8 cellular contexts compared by ENCODE assay signal in the genomic region with DNA sequence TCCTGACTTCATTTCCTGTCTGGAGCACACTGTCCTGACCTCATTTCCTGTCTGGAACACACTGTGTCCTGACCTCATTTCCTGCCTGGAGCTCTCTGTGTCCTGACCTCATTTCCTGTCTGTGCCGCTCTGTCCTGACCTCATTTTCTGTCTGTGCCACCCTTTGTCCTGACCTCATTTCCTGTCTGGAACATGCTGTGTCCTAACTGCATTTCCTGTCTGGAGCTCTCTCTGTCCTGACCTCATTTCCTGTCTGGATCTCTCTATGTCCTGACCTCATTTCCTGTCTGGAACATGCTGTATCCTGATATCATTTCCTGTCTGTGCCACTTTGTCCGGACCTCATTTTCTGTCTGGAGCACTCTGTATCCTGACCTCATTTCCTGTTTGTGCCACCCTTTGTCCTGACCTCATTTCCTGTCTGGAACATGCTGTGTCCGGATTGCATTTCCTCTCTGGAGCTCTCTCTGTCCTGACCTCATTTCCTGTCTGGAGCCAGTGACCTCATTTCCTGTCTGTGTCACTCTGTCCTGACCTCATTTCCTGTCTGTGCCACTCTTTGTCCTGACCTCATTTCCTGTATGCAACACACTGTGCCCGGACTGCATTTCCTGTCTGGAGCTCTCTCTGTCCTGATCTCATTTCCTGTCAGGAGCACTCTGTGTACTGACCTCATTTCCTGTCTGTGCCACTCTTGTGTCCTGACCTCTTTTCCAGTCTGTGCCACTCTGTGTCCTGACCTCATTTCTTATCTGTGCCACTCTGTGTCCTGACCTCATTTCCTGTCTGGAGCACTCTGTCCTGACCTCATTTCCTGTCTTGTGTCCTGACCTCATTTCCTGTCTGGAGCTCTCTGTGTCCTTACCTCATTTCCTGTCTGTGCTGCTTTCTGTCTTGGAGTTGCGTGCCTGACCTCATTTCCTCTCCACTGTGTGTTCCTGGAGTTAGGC. TPM values are rescaled to one million over a fixed set of nuclear protein-coding genes. Genes with fewer than 3 reads are reported as not detected.
DNase-seq lines count a peak whose midpoint lies in the region; ATAC-seq and TF ChIP-seq lines count a peak whose summit lies in the region.

No MANE protein-coding gene starts in this region.

- peak in 1 of 6 experiments; percentile 8 for TF ChIP-seq CTCF in adrenal gland (IDR thresholded peaks at IDR 0.05)

- no peak overlapping the region for H3K4me3 Mint-ChIP-seq in T-helper 17 cell

- peak overlapping the region in 4 of 5 donors; percentile 9 to 91 (median 46) for H3K27ac ChIP-seq in adrenal gland

- no peaks in the 10 kb centered on the region for H3K27me3 ChIP-seq in adrenal gland

- no peak overlapping the region for H3K27ac Mint-ChIP-seq in T-helper 17 cell

- peaks cover 2% of the 10 kb centered on the region for H3K36me3 Mint-ChIP-seq in T-helper 17 cell (ENCODE audit: low read depth)

- no peaks in the 10 kb centered on the region for H3K36me3 ChIP-seq in adrenal gland (replicated peaks in 1 of 2)

- DNase-seq in HK-2 (ENCODE audit: unreplicated experiment) = peak; percentile 70
- DNase-seq in T-helper 17 cell = peak; percentile 50 to 67 (median 59)
- peak in 4 of 7 donors; percentile 42 to 76 (median 50) for DNase-seq in adrenal gland
- peak; percentile 64 for DNase-seq in left kidney (ENCODE audit: low read depth, low spot score)
- DNase-seq in stimulated activated CD8-positive, alpha-beta memory T cell treated with anti-CD3 and anti-CD28 coated beads, Interleukin-7, amount 100 ng/mL, for 1 hour (ENCODE audit: low read depth in 2 of 2) = peak; percentile 48 to 56
- DNase-seq in NCI-H1105 (lab: John Stamatoyannopoulos, UW) = no peak

- 46 to 60% (median 52%) methylated on average over 5 of the region's 5 CpGs for WGBS in adrenal gland, 4 donors

- no peaks in the 10 kb centered on the region for H3K27me3 Mint-ChIP-seq in T-helper 17 cell

- H3K4me1 ChIP-seq in adrenal gland (replicated peaks in 1 of 2) = peaks cover 15 to 48% of the 10 kb centered on the region in 2 donors

- peaks cover 24% of the 10 kb centered on the region for H3K4me1 Mint-ChIP-seq in T-helper 17 cell

- intact Hi-C loops in adrenal gland (cut with DNase I) = no loop called here

- H3K4me3 ChIP-seq in adrenal gland = no peak overlapping the region

- H3K9me3 ChIP-seq in T-helper 17 cell (ENCODE audit: control insufficient read depth, low read length, poor library complexity, severe bottlenecking) = peaks cover 9% of the 10 kb centered on the region
- H3K9me3 ChIP-seq in adrenal gland (replicated peaks in 1 of 3) = no peaks in the 10 kb centered on the region

- peak; percentile 44 for ATAC-seq in GM18867 (IDR thresholded peaks at IDR 0.05; ENCODE audit: unreplicated experiment)
- peak; percentile 76 for ATAC-seq in T-helper 17 cell
- no peak for ATAC-seq in GM19455 (IDR thresholded peaks at IDR 0.05; ENCODE audit: unreplicated experiment)

- no peak for TF ChIP-seq POLR2A in adrenal gland (IDR thresholded peaks at IDR 0.05)

RNA-seq across cellular contexts. Expression of gene SKI, which starts 27.6 kb away (rescaled TPM):
- total RNA-seq in T-helper 17 cell (100 to 1,000 TPM; 183 to 215 TPM), adrenal gland (10 to 100 TPM; 30.6 to 53.6 (median 43.7) TPM)
- polyA plus RNA-seq in adrenal gland = 10 to 100 TPM in 2 of 3 donors, 1 to 10 TPM in 1; 9.4 to 21.2 (median 10.8) TPM
